Comparison of ENCODE assay signal across 8 cellular contexts in genomic region chr13:101452519-101453485, GRCh38. TPM values are rescaled to one million over a fixed set of nuclear protein-coding genes. Genes with fewer than 3 reads are reported as not detected.
A peak's percentile ranks its signal among the peaks of the same experiment; 100 is the strongest.
DNase-seq lines count a peak whose midpoint lies in the region; ATAC-seq and TF ChIP-seq lines count a peak whose summit lies in the region.

A gene with protein sequence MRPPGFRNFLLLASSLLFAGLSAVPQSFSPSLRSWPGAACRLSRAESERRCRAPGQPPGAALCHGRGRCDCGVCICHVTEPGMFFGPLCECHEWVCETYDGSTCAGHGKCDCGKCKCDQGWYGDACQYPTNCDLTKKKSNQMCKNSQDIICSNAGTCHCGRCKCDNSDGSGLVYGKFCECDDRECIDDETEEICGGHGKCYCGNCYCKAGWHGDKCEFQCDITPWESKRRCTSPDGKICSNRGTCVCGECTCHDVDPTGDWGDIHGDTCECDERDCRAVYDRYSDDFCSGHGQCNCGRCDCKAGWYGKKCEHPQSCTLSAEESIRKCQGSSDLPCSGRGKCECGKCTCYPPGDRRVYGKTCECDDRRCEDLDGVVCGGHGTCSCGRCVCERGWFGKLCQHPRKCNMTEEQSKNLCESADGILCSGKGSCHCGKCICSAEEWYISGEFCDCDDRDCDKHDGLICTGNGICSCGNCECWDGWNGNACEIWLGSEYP (plus strand): TSS chr13:101452675. CDS start chr13:101452834, 159 bp downstream.

- no peak for TF ChIP-seq CTCF in right atrium auricular region (IDR thresholded peaks at IDR 0.05)
- TF ChIP-seq CTCF in type B pancreatic cell (conservative IDR thresholded peaks at IDR 0.05): no peak

- peak within 1 kb of the TSS; percentile 5 for H3K27ac Mint-ChIP-seq in type B pancreatic cell

- ATAC-seq in GM18519 (IDR thresholded peaks at IDR 0.05; ENCODE audit: low FRiP score, unreplicated experiment): peak; percentile 92
- ATAC-seq in HG02610 (IDR thresholded peaks at IDR 0.05; ENCODE audit: unreplicated experiment): peak; percentile 87

- H3K27ac ChIP-seq in SK-N-MC: 0 out of 2 replicates have a peak within 1 kb of the TSS, but pooled peaks have one; percentile 38
- peak within 1 kb of the TSS in 1 of 2 donors; percentile 36 for H3K27ac ChIP-seq in right atrium auricular region

- H3K36me3 Mint-ChIP-seq in type B pancreatic cell: no peaks in the 10 kb centered on the region

- H3K4me3 ChIP-seq in SK-N-MC: peak within 1 kb of the TSS; percentile 70
- H3K4me3 ChIP-seq in right atrium auricular region: peak within 1 kb of the TSS; percentile 39 to 51

- DNase-seq in SK-N-MC (ENCODE audit: low read depth, low spot score) (no peak), right atrium auricular region (ENCODE audit: low spot score) (no peak), type B pancreatic cell (ENCODE audit: extremely low spot score, unreplicated experiment) (no peak), COLO668 (lab: John Stamatoyannopoulos, UW; ENCODE audit: unreplicated experiment) (no peak)
- no peak for DNase-seq in activated T-cell treated with anti-CD3 and anti-CD28 coated beads, Interleukin-2, amount 50 U/mL, for 1 hour
- no peak for DNase-seq in stimulated activated CD4-positive, alpha-beta T cell treated with anti-CD3 and anti-CD28 coated beads, Interleukin-4, amount 100 ng/mL, for 4 hours

- H3K4me3 Mint-ChIP-seq in type B pancreatic cell: no peak within 1 kb of the TSS

- peaks cover 3% of the 10 kb centered on the region for H3K27me3 Mint-ChIP-seq in type B pancreatic cell

- no peaks in the 10 kb centered on the region for H3K4me1 ChIP-seq in right atrium auricular region

- no peak within 1 kb of the TSS for H3K9ac ChIP-seq in SK-N-MC (ENCODE audit: insufficient read length)

- H3K36me3 ChIP-seq in SK-N-MC (ENCODE audit: insufficient read depth, low read length): no peaks in the 10 kb centered on the region
- no peaks in the 10 kb centered on the region for H3K36me3 ChIP-seq in right atrium auricular region

- H3K9me3 Mint-ChIP-seq in type B pancreatic cell: no peaks in the 10 kb centered on the region

- peaks cover 4% of the 10 kb centered on the region for H3K4me1 Mint-ChIP-seq in type B pancreatic cell (ENCODE audit: unreplicated experiment)

- H3K27me3 ChIP-seq in right atrium auricular region: no peaks in the 10 kb centered on the region

- H3K9me3 ChIP-seq in SK-N-MC (ENCODE audit: low read depth, low read length): no peaks in the 10 kb centered on the region
- H3K9me3 ChIP-seq in right atrium auricular region: no peaks in the 10 kb centered on the region

RNA-seq across cellular contexts. Expression of the gene that starts here (rescaled TPM):
- total RNA-seq in right atrium auricular region: 1 to 10 TPM; 2.4 to 5.4 TPM
- total RNA-seq in type B pancreatic cell (ENCODE audit: low replicate concordance): 0.14 TPM in 2 replicates
